ENCODE assay signal across 12 cellular contexts in genomic region chr11:79119491-79120284, GRCh38.
DNase-seq lines count a peak whose midpoint lies in the region; ATAC-seq, FAIRE-seq and TF ChIP-seq lines count a peak whose summit lies in the region.
"Had no signal": no experiment of that assay in that cellular context is flagged by ENCODE, and none has a peak within 500 bp of the region (broad histone marks: within the 10 kb centered on the region; RNA-seq: fewer than 3 reads in every experiment).

No MANE protein-coding gene starts in this region.

- H3K27ac ChIP-seq in HUES48 (ENCODE audit: low read depth, low read length) (peak overlapping the region; percentile 20), gastrocnemius medialis (no peak overlapping the region), MM.1S (ENCODE audit: low read length) (no peak overlapping the region), brain microvascular endothelial cell (no peak overlapping the region)
- H3K27ac ChIP-seq: colonic mucosa, sigmoid colon had no signal

- H3K4me1 ChIP-seq in HUES48 (ENCODE audit: control insufficient read depth, insufficient read depth, low read length) (no peaks in the 10 kb centered on the region), gastrocnemius medialis (peaks cover 0 to 6% of the 10 kb centered on the region in 2 donors), MM.1S (ENCODE audit: low read length) (no peaks in the 10 kb centered on the region)
- H3K4me1 ChIP-seq: colonic mucosa had no signal

- TF ChIP-seq CTCF in gastrocnemius medialis (IDR thresholded peaks at IDR 0.05 in 4 of 5, conservative IDR thresholded peaks at IDR 0.05 in 1 of 5) (no peak), MM.1S (IDR thresholded peaks at IDR 0.05; ENCODE audit: low read length) (no peak), brain microvascular endothelial cell (IDR thresholded peaks at IDR 0.05; ENCODE audit: low read depth, low read length, missing control alignments) (no peak)

- no peak overlapping the region for H2AFZ ChIP-seq in MM.1S (ENCODE audit: low read length)

- peak; percentile 34 for FAIRE-seq in frontal cortex (lab: Jason Lieb, UNC)

- no peaks in the 10 kb centered on the region for H3F3A ChIP-seq in MM.1S (ENCODE audit: insufficient read depth, low read length)

- H3K9ac ChIP-seq in HUES48 (ENCODE audit: low read depth, low read length) (no peak overlapping the region), MM.1S (ENCODE audit: low read length) (no peak overlapping the region)

- no peaks in the 10 kb centered on the region for H3K9me3 ChIP-seq in HUES48 (ENCODE audit: control insufficient read depth, insufficient read depth, low read length)
- no peaks in the 10 kb centered on the region for H3K9me3 ChIP-seq in gastrocnemius medialis
- H3K9me3 ChIP-seq in MM.1S (replicated peaks; ENCODE audit: insufficient read depth, low read length), result no peaks in the 10 kb centered on the region
- H3K9me3 ChIP-seq: colonic mucosa, sigmoid colon had no signal

- H3K4me3 ChIP-seq in HUES48 (ENCODE audit: low read depth, low read length) (no peak overlapping the region), gastrocnemius medialis (no peak overlapping the region), MM.1S (ENCODE audit: low read length) (no peak overlapping the region), brain microvascular endothelial cell (ENCODE audit: low read depth, low read length) (no peak overlapping the region)
- H3K4me3 ChIP-seq: colonic mucosa, sigmoid colon had no signal

- H3K79me2 ChIP-seq in MM.1S (ENCODE audit: low read length), result no peaks in the 10 kb centered on the region

- H4K20me1 ChIP-seq in MM.1S (ENCODE audit: insufficient read depth, low read length), result no peaks in the 10 kb centered on the region

- no peaks in the 10 kb centered on the region for H3K27me3 ChIP-seq in HUES48 (ENCODE audit: control insufficient read depth, insufficient read depth, low read length)
- no peaks in the 10 kb centered on the region for H3K27me3 ChIP-seq in gastrocnemius medialis
- H3K27me3 ChIP-seq in MM.1S (replicated peaks; ENCODE audit: insufficient read depth, low read length), result no peaks in the 10 kb centered on the region
- no peaks in the 10 kb centered on the region for H3K27me3 ChIP-seq in brain microvascular endothelial cell (replicated peaks)
- H3K27me3 ChIP-seq: colonic mucosa, sigmoid colon had no signal

- no peak for TF ChIP-seq POLR2A in gastrocnemius medialis (IDR thresholded peaks at IDR 0.05)

- H3K36me3 ChIP-seq in HUES48 (ENCODE audit: control insufficient read depth, insufficient read depth, low read length), result no peaks in the 10 kb centered on the region
- H3K36me3 ChIP-seq in gastrocnemius medialis, result no peaks in the 10 kb centered on the region
- H3K36me3 ChIP-seq in MM.1S (replicated peaks; ENCODE audit: insufficient read depth, low read length), result no peaks in the 10 kb centered on the region
- H3K36me3 ChIP-seq in brain microvascular endothelial cell (replicated peaks), result no peaks in the 10 kb centered on the region
- H3K36me3 ChIP-seq: colonic mucosa, sigmoid colon had no signal

- H3K4me2 ChIP-seq in MM.1S (ENCODE audit: low read depth, low read length), result no peak overlapping the region

- no peaks in the 10 kb centered on the region for H3K9me2 ChIP-seq in MM.1S (replicated peaks; ENCODE audit: insufficient read depth, low read length)

- ATAC-seq in sciatic nerve (peak; percentile 94), gastrocnemius medialis (no peak)

- intact Hi-C loops in sciatic nerve (cut with DNase I), result no loop called here
- intact Hi-C loops in gastrocnemius medialis (cut with DNase I; ENCODE audit: low total_unique reads), result no loop called here

- in situ Hi-C loops in gastrocnemius medialis (cut with MboI; ENCODE audit: low sequenced_read_pairs in 4 of 4) (loop anchor here in 1 of 4 donors (25.0 kb wide), 1 partner anchor 93 kb away; no protein-coding TSS in a partner anchor), brain microvascular endothelial cell (cut with HindIII; ENCODE audit: low pct_ligation_motif_present, low sequenced_read_pairs) (no loop called here)

- DNase-seq in NCI-H526 (lab: John Stamatoyannopoulos, UW), result peak; percentile 99 to 100
- DNase-seq in frontal cortex (ENCODE audit: low spot score in 2 of 2), result no peak
- DNase-seq in sciatic nerve (ENCODE audit: low spot score), result no peak
- no peak for DNase-seq in gastrocnemius medialis
- no peak for DNase-seq in MM.1S
- DNase-seq in brain microvascular endothelial cell, result no peak
- DNase-seq: CD4-positive, CD25-positive, alpha-beta regulatory T cell; colonic mucosa; naive B cell; NCI-H1930; sigmoid colon had no signal

Comparison
In these comparisons a context has a peak if more than half of its experiments do, and no peak if none do; other contexts are left out.
1. DNase-seq: peak in NCI-H526 (2 of 2); none in frontal cortex (0 of 2), sciatic nerve (single experiment), gastrocnemius medialis (0 of 2), MM.1S (single experiment) and brain microvascular endothelial cell (single experiment).